ENCODE assay signal across 17 cellular contexts in genomic region chr16:15043344-15043743, GRCh38. TPM values are rescaled to one million over a fixed set of nuclear protein-coding genes. Genes with fewer than 3 reads are reported as not detected.
DNase-seq lines count a peak whose midpoint lies in the region; ATAC-seq and TF ChIP-seq lines count a peak whose summit lies in the region.
"Had no signal": no experiment of that assay in that cellular context is flagged by ENCODE, and none has a peak within 500 bp of the region (broad histone marks: within the 10 kb centered on the region; RNA-seq: fewer than 3 reads in every experiment).

No MANE protein-coding gene starts in this region.

- no peak for TF ChIP-seq CTCF in chondrocyte (IDR thresholded peaks at IDR 0.05)
- TF ChIP-seq CTCF in type B pancreatic cell (conservative IDR thresholded peaks at IDR 0.05), result no peak

- DNase-seq in activated T-cell treated with anti-CD3 and anti-CD28 coated beads, Interleukin-2, amount 50 U/mL, for 24 hours, result no peak
- DNase-seq in activated T-cell treated with anti-CD3 and anti-CD28 coated beads, Interleukin-2, amount 50 U/mL, for 48 hours, result no peak
- DNase-seq in RKO (ENCODE audit: low spot score) (peak; percentile 48), chondrocyte (ENCODE audit: low spot score) (no peak), type B pancreatic cell (ENCODE audit: extremely low spot score, unreplicated experiment) (no peak), kidney glomerular epithelial cell (lab: John Stamatoyannopoulos, UW) (no peak), T-helper 17 cell (no peak), Ammon's horn (ENCODE audit: low spot score) (no peak)
- DNase-seq: 8988T; CD8-positive, alpha-beta memory T cell; GF-D8; Kasumi-1; NCI-H187 treated with DMSO at 0.1 percent for 48 hours; NCI-H446 had no signal

- H3K4me1 Mint-ChIP-seq in activated T-cell treated with anti-CD3 and anti-CD28 coated beads, Interleukin-2, amount 50 U/mL, for 24 hours (ENCODE audit: low read depth), result no peaks in the 10 kb centered on the region
- peaks cover 10% of the 10 kb centered on the region for H3K4me1 Mint-ChIP-seq in chondrocyte (ENCODE audit: low read depth)
- peaks cover 4% of the 10 kb centered on the region for H3K4me1 Mint-ChIP-seq in type B pancreatic cell (ENCODE audit: unreplicated experiment)
- H3K4me1 Mint-ChIP-seq in T-helper 17 cell, result peaks cover 2% of the 10 kb centered on the region

- ATAC-seq in T-helper 17 cell, result no peak
- ATAC-seq: Right ventricle myocardium inferior had no signal

- H3K27me3 Mint-ChIP-seq in activated T-cell treated with anti-CD3 and anti-CD28 coated beads, Interleukin-2, amount 50 U/mL, for 24 hours, result no peaks in the 10 kb centered on the region
- no peaks in the 10 kb centered on the region for H3K27me3 Mint-ChIP-seq in chondrocyte (ENCODE audit: low read depth)
- H3K27me3 Mint-ChIP-seq in type B pancreatic cell, result no peaks in the 10 kb centered on the region
- no peaks in the 10 kb centered on the region for H3K27me3 Mint-ChIP-seq in T-helper 17 cell
- H3K27me3 Mint-ChIP-seq: CD8-positive, alpha-beta memory T cell; IgD-negative memory B cell had no signal

- H3K9me3 ChIP-seq in T-helper 17 cell (ENCODE audit: control insufficient read depth, low read length, poor library complexity, severe bottlenecking), result no peaks in the 10 kb centered on the region
- H3K9me3 ChIP-seq: BLaER1 treated with 17β-estradiol and CSF1 and Interleukin-3, amounts not matched to agents 10 nM and 100 nM had no signal

- no peak overlapping the region for H3K4me3 Mint-ChIP-seq in activated T-cell treated with anti-CD3 and anti-CD28 coated beads, Interleukin-2, amount 50 U/mL, for 24 hours
- no peak overlapping the region for H3K4me3 Mint-ChIP-seq in chondrocyte (ENCODE audit: unreplicated experiment)
- no peak overlapping the region for H3K4me3 Mint-ChIP-seq in type B pancreatic cell
- no peak overlapping the region for H3K4me3 Mint-ChIP-seq in T-helper 17 cell
- H3K4me3 Mint-ChIP-seq: CD8-positive, alpha-beta memory T cell; IgD-negative memory B cell had no signal

- H3K36me3 Mint-ChIP-seq in activated T-cell treated with anti-CD3 and anti-CD28 coated beads, Interleukin-2, amount 50 U/mL, for 24 hours (ENCODE audit: low read depth), result peaks cover 72% of the 10 kb centered on the region
- H3K36me3 Mint-ChIP-seq in chondrocyte (ENCODE audit: low read depth), result peaks cover 26% of the 10 kb centered on the region
- H3K36me3 Mint-ChIP-seq in type B pancreatic cell, result peaks cover 16% of the 10 kb centered on the region
- peaks cover 9% of the 10 kb centered on the region for H3K36me3 Mint-ChIP-seq in T-helper 17 cell (ENCODE audit: low read depth)

- peak overlapping the region; percentile 26 for H3K27ac Mint-ChIP-seq in activated T-cell treated with anti-CD3 and anti-CD28 coated beads, Interleukin-2, amount 50 U/mL, for 24 hours
- peak overlapping the region; percentile 51 for H3K27ac Mint-ChIP-seq in chondrocyte (ENCODE audit: unreplicated experiment)
- peak overlapping the region; percentile 29 for H3K27ac Mint-ChIP-seq in type B pancreatic cell
- no peak overlapping the region for H3K27ac Mint-ChIP-seq in T-helper 17 cell

- H3K9me3 Mint-ChIP-seq in activated T-cell treated with anti-CD3 and anti-CD28 coated beads, Interleukin-2, amount 50 U/mL, for 24 hours, result no peaks in the 10 kb centered on the region
- no peaks in the 10 kb centered on the region for H3K9me3 Mint-ChIP-seq in chondrocyte (ENCODE audit: low read depth)
- H3K9me3 Mint-ChIP-seq in type B pancreatic cell, result no peaks in the 10 kb centered on the region
- H3K9me3 Mint-ChIP-seq: CD8-positive, alpha-beta memory T cell; IgD-negative memory B cell had no signal

RNA-seq across cellular contexts. Expression of gene NTAN1, which starts 12.5 kb away (rescaled TPM):
- total RNA-seq in chondrocyte, result 47.4 to 50.3 TPM (median 49.3 TPM) in 3 replicates
- total RNA-seq in type B pancreatic cell (ENCODE audit: low replicate concordance), result 30.4 and 45.3 TPM in 2 replicates
- 10 to 100 TPM; 26.5 to 34.4 TPM for total RNA-seq in T-helper 17 cell

RNA-seq across cellular contexts. Expression of gene RRN3, which starts 50.7 kb away (rescaled TPM):
- total RNA-seq in chondrocyte (24.4 to 25.8 TPM (median 25.1 TPM) in 3 replicates), type B pancreatic cell (ENCODE audit: low replicate concordance) (29.9 and 35.7 TPM in 2 replicates), T-helper 17 cell (10 to 100 TPM; 32.9 to 37.2 TPM)
